Comparison of ENCODE assay signal across 1 cellular context in the genomic region with DNA sequence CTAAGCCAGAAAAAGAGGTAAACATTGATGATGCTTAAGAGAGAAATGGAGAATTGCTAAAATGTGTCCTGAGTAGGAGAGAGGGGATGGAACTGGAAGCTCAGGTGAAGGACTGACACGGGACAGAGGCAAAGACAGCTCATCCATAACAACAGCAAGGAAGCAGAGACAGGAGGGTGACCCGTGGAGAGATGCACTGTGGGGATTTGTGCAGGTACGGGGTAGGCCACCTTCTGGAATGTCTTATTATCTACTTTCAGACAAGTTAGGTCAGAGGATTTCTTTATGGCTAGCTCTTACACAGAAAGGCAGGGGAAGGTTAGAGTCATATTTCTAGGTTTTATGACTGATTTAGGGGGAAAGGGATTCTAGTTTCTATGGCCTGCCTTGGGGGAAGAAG.
TF ChIP-seq lines count a peak whose summit lies in the region.

No MANE protein-coding gene starts in this region.

TF ChIP-seq in K562, 482 proteins besides CTCF, POLR2A, EP300 and RAD21:
- TF ChIP-seq MYC (IDR thresholded peaks at IDR 0.05; ENCODE audit: low read depth, low read length) (no peak), MYC (CRISPR knock-in tag; IDR thresholded peaks at IDR 0.05; ENCODE audit: borderline replicate concordance, low read depth) (no peak), IFI16 (CRISPR knock-in tag; IDR thresholded peaks at IDR 0.05) (no peak), HNRNPL (IDR thresholded peaks at IDR 0.05; ENCODE audit: low read depth, low read length) (no peak), MED1 (CRISPR knock-in tag; IDR thresholded peaks at IDR 0.05; ENCODE audit: borderline replicate concordance) (no peak), LEF1 (IDR thresholded peaks at IDR 0.05) (no peak)
- TF ChIP-seq, protein P1, sequence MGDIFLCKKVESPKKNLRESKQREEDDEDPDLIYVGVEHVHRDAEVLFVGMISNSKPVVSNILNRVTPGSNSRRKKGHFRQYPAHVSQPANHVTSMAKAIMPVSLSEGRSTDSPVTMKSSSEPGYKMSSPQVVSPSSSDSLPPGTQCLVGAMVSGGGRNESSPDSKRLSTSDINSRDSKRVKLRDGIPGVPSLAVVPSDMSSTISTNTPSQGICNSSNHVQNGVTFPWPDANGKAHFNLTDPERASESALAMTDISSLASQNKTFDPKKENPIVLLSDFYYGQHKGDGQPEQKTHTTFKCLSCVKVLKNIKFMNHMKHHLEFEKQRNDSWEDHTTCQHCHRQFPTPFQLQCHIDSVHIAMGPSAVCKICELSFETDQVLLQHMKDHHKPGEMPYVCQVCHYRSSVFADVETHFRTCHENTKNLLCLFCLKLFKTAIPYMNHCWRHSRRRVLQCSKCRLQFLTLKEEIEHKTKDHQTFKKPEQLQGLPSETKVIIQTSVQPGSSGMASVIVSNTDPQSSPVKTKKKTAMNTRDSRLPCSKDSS (IDR thresholded peaks at IDR 0.05; ENCODE audit: low read depth, partially characterized antibody): no peak
- TF ChIP-seq, protein P2, sequence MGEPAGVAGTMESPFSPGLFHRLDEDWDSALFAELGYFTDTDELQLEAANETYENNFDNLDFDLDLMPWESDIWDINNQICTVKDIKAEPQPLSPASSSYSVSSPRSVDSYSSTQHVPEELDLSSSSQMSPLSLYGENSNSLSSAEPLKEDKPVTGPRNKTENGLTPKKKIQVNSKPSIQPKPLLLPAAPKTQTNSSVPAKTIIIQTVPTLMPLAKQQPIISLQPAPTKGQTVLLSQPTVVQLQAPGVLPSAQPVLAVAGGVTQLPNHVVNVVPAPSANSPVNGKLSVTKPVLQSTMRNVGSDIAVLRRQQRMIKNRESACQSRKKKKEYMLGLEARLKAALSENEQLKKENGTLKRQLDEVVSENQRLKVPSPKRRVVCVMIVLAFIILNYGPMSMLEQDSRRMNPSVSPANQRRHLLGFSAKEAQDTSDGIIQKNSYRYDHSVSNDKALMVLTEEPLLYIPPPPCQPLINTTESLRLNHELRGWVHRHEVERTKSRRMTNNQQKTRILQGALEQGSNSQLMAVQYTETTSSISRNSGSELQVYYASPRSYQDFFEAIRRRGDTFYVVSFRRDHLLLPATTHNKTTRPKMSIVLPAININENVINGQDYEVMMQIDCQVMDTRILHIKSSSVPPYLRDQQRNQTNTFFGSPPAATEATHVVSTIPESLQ (CRISPR knock-in tag; IDR thresholded peaks at IDR 0.05): no peak
